Comparison of ENCODE assay signal across 24 cellular contexts in the genomic region with DNA sequence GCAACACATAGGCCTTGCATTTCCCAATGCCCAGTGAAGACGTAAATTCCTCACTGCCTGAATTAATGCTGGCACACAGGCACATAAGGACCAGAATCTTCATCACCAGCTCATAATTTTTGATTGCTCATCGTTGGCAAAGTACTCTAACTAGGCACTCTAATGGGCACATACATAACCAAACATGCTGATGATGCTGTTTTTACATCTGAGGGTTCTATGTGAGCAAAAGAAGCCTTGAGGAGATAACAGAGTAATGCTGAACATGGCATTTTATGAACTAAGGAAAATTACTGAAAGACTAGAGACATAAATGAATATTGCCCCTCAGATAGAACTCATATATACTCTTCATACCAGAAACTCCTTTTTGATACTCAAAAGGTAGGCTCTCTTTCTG.
A peak's percentile ranks its signal among the peaks of the same experiment; 100 is the strongest.
DNase-seq lines count a peak whose midpoint lies in the region; ATAC-seq, FAIRE-seq and TF ChIP-seq lines count a peak whose summit lies in the region.
"Had no signal": no experiment of that assay in that cellular context is flagged by ENCODE, and none has a peak within 500 bp of the region (broad histone marks: within the 10 kb centered on the region; RNA-seq: fewer than 3 reads in every experiment).

No MANE protein-coding gene starts in this region.

- H2AFZ ChIP-seq in HepG2 (ENCODE audit: low read length): no peak overlapping the region

- no peak for DNase-seq in HepG2 (ENCODE audit: low spot score)
- DNase-seq in right lobe of liver: no peak
- DNase-seq in T-helper 1 cell: no peak
- no peak for DNase-seq in right atrium auricular region (ENCODE audit: low spot score)
- DNase-seq: ACHN; BE2C; C1 segment of cervical spinal cord; CD4-positive, alpha-beta memory T cell; CD4-positive, CD25-positive, alpha-beta regulatory T cell; CD8-positive, alpha-beta memory T cell; COR-L47; DMS 273 treated with DMSO at 0.1 percent for 48 hours; DMS153; DMS53; DMS79; DND-41; EL; GDM1 had no signal

- H3K79me2 ChIP-seq in HepG2 (ENCODE audit: insufficient read depth, low read length): no peaks in the 10 kb centered on the region

- POLR2A ChIA-PET in HepG2 (lab: Yijun Ruan, JAX): no interaction called here

- H3K27me3 ChIP-seq in HepG2 (ENCODE audit: control insufficient read depth in 1 of 2, insufficient read depth in 2 of 2, low read length in 2 of 2) (no peaks in the 10 kb centered on the region), right lobe of liver (no peaks in the 10 kb centered on the region), right atrium auricular region (no peaks in the 10 kb centered on the region)
- H3K27me3 ChIP-seq: BE2C, BLaER1 had no signal

- intact Hi-C loops in HepG2 (cut with micrococcal nuclease; ENCODE audit: unreplicated experiment): no loop called here
- intact Hi-C loops in right lobe of liver (cut with DNase I): no loop called here

- TF ChIP-seq POLR2A in HepG2 (IDR thresholded peaks at IDR 0.05; ENCODE audit: insufficient read depth in 1 of 2, low read depth in 2 of 2, low read length in 2 of 2) (no peak), right lobe of liver (IDR thresholded peaks at IDR 0.05) (no peak)

- in situ Hi-C loops in HepG2 (cut with HindIII; ENCODE audit: extremely low pct_ligation_motif_present, low pct_unique_long_range_greater_than_20kb): no loop called here

- WGBS in HepG2 (ENCODE audit: low lambda C conversion rate): 5% methylated on average over 2 of the region's 2 CpGs
- WGBS in right lobe of liver (ENCODE audit: insufficient coverage, low coverage, low lambda C conversion rate, missing lambda C conversion rate): 34% methylated on average over 2 of the region's 2 CpGs

- H3K4me1 ChIP-seq in HepG2 (ENCODE audit: insufficient read depth, low read length) (no peaks in the 10 kb centered on the region), right lobe of liver (no peaks in the 10 kb centered on the region), right atrium auricular region (no peaks in the 10 kb centered on the region)
- H3K4me1 ChIP-seq: BE2C had no signal

- no peak overlapping the region for H3K4me2 ChIP-seq in HepG2 (ENCODE audit: low read depth, low read length)
- H3K4me2 ChIP-seq: BLaER1 had no signal

- ATAC-seq in HepG2: no peak
- no peak for ATAC-seq in right lobe of liver
- ATAC-seq: GM12878 had no signal

- TF ChIP-seq CTCF in HepG2 (CRISPR knock-in tag; IDR thresholded peaks at IDR 0.05) (no peak), right lobe of liver (IDR thresholded peaks at IDR 0.05) (no peak), VCaP (conservative IDR thresholded peaks at IDR 0.05) (no peak), right atrium auricular region (IDR thresholded peaks at IDR 0.05) (no peak)

- H3K27ac ChIP-seq in HepG2 (ENCODE audit: extremely low read length, insufficient read depth, low read length) (no peak overlapping the region), right lobe of liver (no peak overlapping the region), VCaP (peak overlapping the region; percentile 76), right atrium auricular region (no peak overlapping the region)
- H3K27ac ChIP-seq: 22Rv1, BLaER1 had no signal

- CTCF ChIA-PET in HepG2 (lab: Yijun Ruan, JAX; ENCODE audit: low intra/inter-chr PET ratio, low total read pairs): no interaction called here

- H3K4me3 ChIP-seq in HepG2 (replicated peaks in 1 of 3; ENCODE audit: insufficient read depth in 1 of 3, low read depth in 2 of 3, low read length in 3 of 3): no peak overlapping the region
- no peak overlapping the region for H3K4me3 ChIP-seq in right lobe of liver
- H3K4me3 ChIP-seq in right atrium auricular region: no peak overlapping the region
- H3K4me3 ChIP-seq: BLaER1, GM12878 had no signal

- BruUV-seq in HepG2 (replicated peaks; lab: Mats Ljungman, UMichigan): no TSS peak

- H3K36me3 ChIP-seq in HepG2 (replicated peaks in 1 of 2; ENCODE audit: control insufficient read depth in 1 of 2, insufficient read depth in 2 of 2, low read length in 2 of 2): no peaks in the 10 kb centered on the region
- H3K36me3 ChIP-seq in right lobe of liver: no peaks in the 10 kb centered on the region
- H3K36me3 ChIP-seq in right atrium auricular region: no peaks in the 10 kb centered on the region
- H3K36me3 ChIP-seq: BE2C, BLaER1 had no signal

- no peak overlapping the region for H3K9ac ChIP-seq in HepG2 (ENCODE audit: insufficient read depth, low read depth, low read length)
- H3K9ac ChIP-seq: BLaER1 had no signal

- no peak for FAIRE-seq in HepG2 (lab: Jason Lieb, UNC)
- FAIRE-seq: GM12878, GM12892, GM19239 had no signal

- TF ChIP-seq EP300 in HepG2 (IDR thresholded peaks at IDR 0.05; ENCODE audit: low read depth in 2 of 2, low read length in 2 of 2) (no peak), HepG2 (CRISPR knock-in tag; IDR thresholded peaks at IDR 0.05; ENCODE audit: borderline replicate concordance) (no peak)

- H4K20me1 ChIP-seq in HepG2 (ENCODE audit: insufficient read depth, low read length): no peaks in the 10 kb centered on the region
- H4K20me1 ChIP-seq: BLaER1 had no signal

- no peaks in the 10 kb centered on the region for H3K9me3 ChIP-seq in HepG2 (ENCODE audit: low read length)
- no peaks in the 10 kb centered on the region for H3K9me3 ChIP-seq in right lobe of liver
- H3K9me3 ChIP-seq in right atrium auricular region: no peaks in the 10 kb centered on the region
- H3K9me3 ChIP-seq: BE2C, BLaER1 had no signal

- TF ChIP-seq RAD21 in HepG2 (CRISPR knock-in tag; IDR thresholded peaks at IDR 0.05): no peak

TF ChIP-seq in HepG2, 621 proteins besides CTCF, POLR2A, EP300 and RAD21:
- TF ChIP-seq MAFF (IDR thresholded peaks at IDR 0.05; ENCODE audit: low read depth, low read length) (peak; percentile 79), MAFK (conservative IDR thresholded peaks at IDR 0.05 in 1 of 2, IDR thresholded peaks at IDR 0.05 in 1 of 2; ENCODE audit: low read length in 2 of 2) (peak; percentile 82 to 83), SIX4 (CRISPR knock-in tag; IDR thresholded peaks at IDR 0.05) (no peak), GATAD2A (CRISPR knock-in tag; IDR thresholded peaks at IDR 0.05) (no peak), ZNF235 (CRISPR knock-in tag; IDR thresholded peaks at IDR 0.05; ENCODE audit: borderline replicate concordance) (no peak)
TF ChIP-seq in HepG2: peak in this region for 2.
